ENCODE assay signal across 8 cellular contexts in the genomic region with DNA sequence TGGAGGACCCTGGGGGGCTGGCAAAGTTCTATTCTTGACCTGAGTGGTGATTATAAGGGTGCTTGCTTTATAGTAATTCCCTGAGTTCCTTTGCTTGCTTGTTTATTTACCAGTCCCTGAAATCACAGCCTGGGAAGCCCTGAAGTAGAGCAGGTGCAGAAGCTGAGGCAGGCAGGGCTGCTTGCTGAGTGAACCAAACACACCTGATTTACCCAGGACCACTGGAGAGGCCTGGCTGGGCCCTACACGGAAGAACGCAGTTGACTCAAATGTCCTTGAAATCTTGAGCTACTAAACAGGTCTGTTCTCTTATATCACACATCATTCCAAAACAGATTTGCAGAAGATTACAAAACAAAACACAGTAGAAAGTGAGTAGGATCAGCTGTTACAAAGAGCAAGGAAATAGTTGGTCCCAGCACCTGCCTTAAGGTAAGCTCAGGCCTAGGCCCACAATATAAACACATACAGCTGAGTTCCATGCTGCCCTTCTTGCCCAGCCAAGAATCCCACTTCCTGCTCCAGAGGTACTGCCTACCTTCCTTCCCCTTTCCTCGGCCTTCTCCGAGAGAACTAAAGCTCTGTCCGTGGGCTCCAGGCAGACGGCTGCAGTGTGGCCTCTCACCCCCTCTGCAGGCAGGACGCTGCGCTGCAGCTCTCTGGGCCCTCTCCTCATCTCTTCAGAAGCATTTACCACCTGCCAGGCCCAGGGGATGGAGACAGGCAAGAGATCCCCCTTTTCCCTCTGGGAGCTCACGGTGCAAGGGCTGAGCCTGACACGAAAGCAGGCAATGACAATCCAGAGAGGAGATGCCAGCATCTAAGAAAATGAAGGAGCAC. TPM values are rescaled to one million over a fixed set of nuclear protein-coding genes. Genes with fewer than 3 reads are reported as not detected.
DNase-seq lines count a peak whose midpoint lies in the region; ATAC-seq and TF ChIP-seq lines count a peak whose summit lies in the region.

No MANE protein-coding gene starts in this region.

- H3K27ac ChIP-seq in ovary: peak overlapping the region in 1 of 2 donors; percentile 23

- peaks cover 5% of the 10 kb centered on the region for H3K4me1 Mint-ChIP-seq in type B pancreatic cell (ENCODE audit: unreplicated experiment)

- intact Hi-C loops in ovary (cut with DNase I): loop anchor here in 2 of 4 donors (1.0 to 10.0 kb wide), 4 partner anchors 120 to 913 kb away; no protein-coding TSS in a partner anchor

- no peaks in the 10 kb centered on the region for H3K27me3 Mint-ChIP-seq in type B pancreatic cell

- no peaks in the 10 kb centered on the region for H3K4me1 ChIP-seq in ovary (ENCODE audit: insufficient read depth)

- H3K36me3 Mint-ChIP-seq in type B pancreatic cell: peaks cover 32% of the 10 kb centered on the region

- H3K4me3 Mint-ChIP-seq in type B pancreatic cell: no peak overlapping the region

- TF ChIP-seq POLR2A in ovary (IDR thresholded peaks at IDR 0.05): no peak

- DNase-seq in DMS79 treated with DMSO at 0.1 percent for 48 hours (lab: John Stamatoyannopoulos, UW) (peak; percentile 93), MG63 (peak; percentile 45), SHP77 (lab: John Stamatoyannopoulos, UW) (peak; percentile 54 to 59), foreskin melanocyte (peak; percentile 44), ovary (peak; percentile 59 to 84 (median 73)), type B pancreatic cell (ENCODE audit: extremely low spot score, unreplicated experiment) (peak; percentile 81)
- peak; percentile 35 for DNase-seq in activated gamma-delta T cell treated with anti-CD3 and anti-CD28 coated beads, Interleukin-2, amount 50 U/mL, for 16 hours (ENCODE audit: low read depth)

- H3K4me3 ChIP-seq in MG63 (no peak overlapping the region), ovary (no peak overlapping the region)

- peak; percentile 72 to 83 (median 78) for TF ChIP-seq CTCF in ovary (IDR thresholded peaks at IDR 0.05)
- peak; percentile 94 for TF ChIP-seq CTCF in type B pancreatic cell (conservative IDR thresholded peaks at IDR 0.05)

- peak; percentile 74 for ATAC-seq in GM21737 (IDR thresholded peaks at IDR 0.05; ENCODE audit: unreplicated experiment)

- H3K36me3 ChIP-seq in MG63 (peaks cover 59% of the 10 kb centered on the region), ovary (no peaks in the 10 kb centered on the region)

- no peak for TF ChIP-seq EP300 in ovary (IDR thresholded peaks at IDR 0.05)

- no peaks in the 10 kb centered on the region for H3K9me3 Mint-ChIP-seq in type B pancreatic cell

- H3K9me3 ChIP-seq in MG63: no peaks in the 10 kb centered on the region
- no peaks in the 10 kb centered on the region for H3K9me3 ChIP-seq in ovary

- 25 to 27% (median 27%) methylated on average over 10 of the region's 10 CpGs for WGBS in ovary, 3 donors

- H3K27me3 ChIP-seq in MG63: no peaks in the 10 kb centered on the region
- no peaks in the 10 kb centered on the region for H3K27me3 ChIP-seq in ovary

- H3K27ac Mint-ChIP-seq in type B pancreatic cell: peak overlapping the region; percentile 22

RNA-seq across cellular contexts. Expression of gene SCUBE2, which starts 46.1 kb away (rescaled TPM):
- total RNA-seq in MG63 (2014; rRNA removed; shearing (Covaris generic); ENCODE audit: low replicate concordance): 0.59 TPM in 1 of 2 replicates, not detected in the other
- total RNA-seq in ovary: 1 to 10 TPM in 3 of 7 donors, under 1 TPM in 4; 0.12 to 3.7 (median 1.00) TPM
- 1 to 10 TPM in 1 of 2 donors, under 1 TPM in 1; 0.84 to 8.2 TPM for polyA plus RNA-seq in ovary
- 7.9 and 12.7 TPM in 2 replicates for total RNA-seq in type B pancreatic cell (ENCODE audit: low replicate concordance)

Comparison
In these comparisons a context has a peak if more than half of its experiments do, and no peak if none do; other contexts are left out.
1. DNase-seq: peak in every context shown above with its lines; median percentile 93 in DMS79 treated with DMSO at 0.1 percent for 48 hours; 81 in type B pancreatic cell; 73 in ovary; 56 in SHP77; 45 in MG63; 44 in foreskin melanocyte; 35 in activated gamma-delta T cell treated with anti-CD3 and anti-CD28 coated beads, Interleukin-2, amount 50 U/mL, for 16 hours.